ENCODE assay signal across 9 cellular contexts in the genomic region with DNA sequence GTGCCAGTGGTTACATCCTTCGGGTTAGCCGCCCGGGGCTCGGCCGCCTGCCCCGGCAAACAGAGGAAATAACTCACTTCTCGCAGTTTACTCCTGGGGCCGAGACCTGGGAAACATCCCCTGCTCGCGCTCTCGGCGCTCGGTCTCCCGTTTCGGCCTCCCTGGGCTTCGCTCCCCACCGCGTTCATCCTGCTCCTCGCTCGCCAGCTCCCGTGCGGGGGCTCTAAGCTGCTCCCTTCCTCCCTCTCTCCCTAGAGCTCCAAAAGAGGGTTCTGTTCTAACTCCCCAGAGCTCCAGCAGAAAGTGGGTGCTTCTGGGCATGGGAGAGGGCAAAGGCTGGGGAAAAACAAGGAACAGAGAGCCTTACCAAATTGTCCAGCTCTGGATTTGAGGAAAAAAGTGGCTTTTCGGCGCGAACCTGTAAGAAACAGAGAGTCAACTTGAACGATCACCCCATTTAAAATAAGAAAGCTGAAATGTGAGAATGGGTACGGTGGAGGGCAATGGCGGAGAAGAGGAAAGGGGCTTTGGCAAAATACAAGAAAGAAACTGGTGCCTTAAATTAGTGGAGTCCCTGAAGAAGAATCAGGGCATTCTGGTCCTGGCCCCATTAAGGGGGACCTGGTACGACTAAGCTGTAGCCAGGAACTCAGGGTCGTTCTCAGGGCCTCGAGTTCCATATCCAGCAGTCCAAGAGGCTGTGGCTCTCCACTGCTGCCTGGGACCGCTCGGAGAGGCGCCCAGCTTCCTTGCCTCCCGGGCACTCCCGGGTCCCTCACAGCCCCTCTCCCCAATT. TPM values are rescaled to one million over a fixed set of nuclear protein-coding genes. Genes with fewer than 3 reads are reported as not detected.
DNase-seq lines count a peak whose midpoint lies in the region; ATAC-seq and TF ChIP-seq lines count a peak whose summit lies in the region.
"Had no signal": no experiment of that assay in that cellular context is flagged by ENCODE, and none has a peak within 500 bp of the region (broad histone marks: within the 10 kb centered on the region; RNA-seq: fewer than 3 reads in every experiment).

No MANE protein-coding gene starts in this region.

- H3K4me2 ChIP-seq in mesenchymal stem cell (ENCODE audit: low read length, poor library complexity, severe bottlenecking), result peak overlapping the region; percentile 74

- H2AFZ ChIP-seq in mesenchymal stem cell (ENCODE audit: low read depth, low read length), result no peak overlapping the region

- peak overlapping the region in 1 of 2 experiments; percentile 95 for H2BK12ac ChIP-seq in mesenchymal stem cell (ENCODE audit: low read length in 2 of 2)

- no peak for TF ChIP-seq CTCF in RWPE2 (IDR thresholded peaks at IDR 0.05; ENCODE audit: poor library complexity, severe bottlenecking)

- peak overlapping the region; percentile 29 for H2AK5ac ChIP-seq in mesenchymal stem cell (ENCODE audit: low read length, severe bottlenecking)

- H2BK120ac ChIP-seq in mesenchymal stem cell (ENCODE audit: low read depth, low read length), result peak overlapping the region; percentile 54

- H3K27ac ChIP-seq in RWPE2 (ENCODE audit: poor library complexity, severe bottlenecking) (peak overlapping the region; percentile 29), esophagus (ENCODE audit: low read depth in 2 of 2, low read length in 1 of 2) (peak overlapping the region; percentile 66 to 69), mesenchymal stem cell (ENCODE audit: low read length, poor library complexity, severe bottlenecking) (peak overlapping the region; percentile 91), thymus (ENCODE audit: low read depth) (peak overlapping the region; percentile 46)

- H3K9me3 ChIP-seq in RWPE2 (ENCODE audit: severe bottlenecking) (no peaks in the 10 kb centered on the region), esophagus (ENCODE audit: control insufficient read depth in 2 of 2, insufficient read depth in 1 of 2, low read depth in 1 of 2, low read length in 1 of 2) (no peaks in the 10 kb centered on the region), mesenchymal stem cell (ENCODE audit: control insufficient read depth, low read length) (no peaks in the 10 kb centered on the region), thymus (ENCODE audit: control insufficient read depth) (peaks cover 2% of the 10 kb centered on the region)

- H4K8ac ChIP-seq in mesenchymal stem cell (ENCODE audit: low read length), result no peak overlapping the region

- peak overlapping the region; percentile 48 for H4K91ac ChIP-seq in mesenchymal stem cell (ENCODE audit: low read length)

- no peaks in the 10 kb centered on the region for H3K36me3 ChIP-seq in RWPE2 (ENCODE audit: low read depth)
- H3K36me3 ChIP-seq in esophagus (ENCODE audit: control insufficient read depth in 2 of 2, insufficient read depth in 2 of 2, low read length in 1 of 2), result no peaks in the 10 kb centered on the region
- peaks cover 3 to 38% of the 10 kb centered on the region in 2 experiments for H3K36me3 ChIP-seq in mesenchymal stem cell (ENCODE audit: control insufficient read depth in 1 of 2, insufficient read depth in 2 of 2, low read depth in 1 of 2, low read length in 2 of 2)
- no peaks in the 10 kb centered on the region for H3K36me3 ChIP-seq in thymus (ENCODE audit: control insufficient read depth, insufficient read depth)

- H3K4me1 ChIP-seq in RWPE2 (ENCODE audit: insufficient read depth, poor library complexity, severe bottlenecking) (peaks cover 16% of the 10 kb centered on the region), esophagus (ENCODE audit: control insufficient read depth in 2 of 2, insufficient read depth in 2 of 2, low read length in 1 of 2) (peaks cover 0 to 2% of the 10 kb centered on the region in 2 donors), mesenchymal stem cell (ENCODE audit: control insufficient read depth, insufficient read depth, low read depth, low read length) (peaks cover 6% of the 10 kb centered on the region), thymus (ENCODE audit: control insufficient read depth, insufficient read depth, low read length) (no peaks in the 10 kb centered on the region)

- peak overlapping the region; percentile 82 for H2BK15ac ChIP-seq in mesenchymal stem cell (ENCODE audit: low read depth, poor library complexity, severe bottlenecking)

- H3K79me1 ChIP-seq in mesenchymal stem cell (replicated peaks; ENCODE audit: low read length, poor library complexity, severe bottlenecking), result peaks cover 16% of the 10 kb centered on the region

- H3K4me3 ChIP-seq in RWPE2 (ENCODE audit: severe bottlenecking) (peak overlapping the region; percentile 10), esophagus (ENCODE audit: low read depth in 1 of 2, low read length in 2 of 2) (peak overlapping the region; percentile 30 to 72), mesenchymal stem cell (ENCODE audit: insufficient read depth in 1 of 2, low read depth in 1 of 2, low read length in 2 of 2) (peak overlapping the region; percentile 45 to 95), thymus (ENCODE audit: low read length) (peak overlapping the region; percentile 6)

- peak overlapping the region; percentile 90 to 94 for H3K4ac ChIP-seq in mesenchymal stem cell (ENCODE audit: low read depth in 1 of 2, low read length in 2 of 2)

- H3K23ac ChIP-seq in mesenchymal stem cell (ENCODE audit: low read length in 2 of 2), result peak overlapping the region in 1 of 2 experiments; percentile 93

- H2BK5ac ChIP-seq in mesenchymal stem cell (ENCODE audit: low read depth, low read length, poor library complexity, severe bottlenecking), result peak overlapping the region; percentile 74

- DNase-seq in RWPE2 (ENCODE audit: low spot score) (no peak), mesenchymal stem cell (peak; percentile 56), dedifferentiated amniotic fluid mesenchymal stem cell (ENCODE audit: extremely low spot score) (no peak), NCI-H1694 treated with DMSO at 0.1 percent for 48 hours (lab: John Stamatoyannopoulos, UW) (no peak)
- DNase-seq: activated CD4-positive, alpha-beta T cell treated with anti-CD3 and anti-CD28 coated beads for 36 hours had no signal

- 61 to 67% methylated on average over 36 of the region's 36 CpGs for WGBS in esophagus, 2 donors
- WGBS in mesenchymal stem cell, result 1% methylated on average over 27 of the region's 36 CpGs
- 17% methylated on average over 36 of the region's 36 CpGs for WGBS in thymus

- H3K9ac ChIP-seq in mesenchymal stem cell (ENCODE audit: low read length), result peak overlapping the region; percentile 99

- H3K14ac ChIP-seq in mesenchymal stem cell (ENCODE audit: low read length in 2 of 2), result peak overlapping the region in 1 of 2 experiments; percentile 91

- peak overlapping the region; percentile 94 to 96 for H3K18ac ChIP-seq in mesenchymal stem cell (ENCODE audit: low read depth in 1 of 2, low read length in 2 of 2)

- H3K27me3 ChIP-seq in RWPE2 (ENCODE audit: insufficient read depth, poor library complexity, severe bottlenecking), result peaks cover 90% of the 10 kb centered on the region
- H3K27me3 ChIP-seq in esophagus (ENCODE audit: control insufficient read depth in 1 of 2, insufficient read depth in 2 of 2, low read length in 2 of 2), result no peaks in the 10 kb centered on the region
- H3K27me3 ChIP-seq in mesenchymal stem cell (ENCODE audit: control insufficient read depth in 1 of 2, insufficient read depth in 1 of 2, low read length in 2 of 2), result no peaks in the 10 kb centered on the region
- peaks cover 46% of the 10 kb centered on the region for H3K27me3 ChIP-seq in thymus (ENCODE audit: control insufficient read depth, insufficient read depth)

- ATAC-seq in RWPE2 (ENCODE audit: low read depth) (peak; percentile 6; the same call in 1 of the 3 replicates), GM18861 (IDR thresholded peaks at IDR 0.05; ENCODE audit: unreplicated experiment) (no peak), HG03460 (IDR thresholded peaks at IDR 0.05; ENCODE audit: unreplicated experiment) (no peak)
- ATAC-seq: activated CD4-positive, alpha-beta T cell treated with anti-CD3 and anti-CD28 coated beads for 36 hours had no signal

RNA-seq across cellular contexts. Expression of a gene that starts 5.0 kb away (rescaled TPM):
- polyA plus RNA-seq in esophagus (1 to 10 TPM; 6.0 to 8.8 TPM), thymus (32.7 TPM)
- 69.3 TPM for polyA plus RNA-seq in mesenchymal stem cell (2013, experiment 1 of 2)
- 68.8 TPM for polyA plus RNA-seq in mesenchymal stem cell (2013, experiment 2 of 2)

Comparison
In these comparisons a context has a peak if more than half of its experiments do, and no peak if none do; other contexts are left out.
1. H3K27ac ChIP-seq: peak in every context shown above with its lines; median percentile 91 in mesenchymal stem cell; 68 in esophagus; 46 in thymus; 29 in RWPE2.
2. H3K4me3 ChIP-seq: peak in every context shown above with its lines; median percentile 70 in mesenchymal stem cell; 51 in esophagus; 10 in RWPE2; 6 in thymus.